24 cellular contexts compared by ENCODE assay signal in the genomic region with DNA sequence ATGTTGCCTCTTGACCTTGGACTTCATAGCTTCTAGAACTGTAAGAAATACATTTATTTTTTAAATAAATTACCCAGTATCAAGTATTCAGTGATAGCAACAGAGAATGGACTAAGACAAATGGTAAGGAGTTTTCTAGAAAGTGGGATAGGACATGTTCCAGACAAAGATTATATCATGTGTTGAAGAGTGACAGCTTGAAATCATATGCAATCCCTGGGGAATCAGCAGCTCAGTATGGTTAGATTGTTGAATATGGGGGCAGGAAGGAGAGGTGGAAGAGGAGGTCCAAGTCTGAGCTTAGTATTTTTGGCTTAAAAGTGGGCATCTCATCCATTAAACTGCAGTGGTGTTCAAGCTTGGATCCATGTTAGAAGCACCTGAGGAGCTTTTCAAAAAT.
"Had no signal": no experiment of that assay in that cellular context is flagged by ENCODE, and none has a peak within 500 bp of the region (broad histone marks: within the 10 kb centered on the region; RNA-seq: fewer than 3 reads in every experiment).

No MANE protein-coding gene starts in this region.

- H3K9me3 Mint-ChIP-seq: activated naive CD4-positive, alpha-beta T cell treated with anti-CD3 and anti-CD28 coated beads, Interleukin-2, amount 50 U/mL, for 72 hours; endodermal cell; mesothelial cell of epicardium; neural crest cell; stimulated activated naive CD8-positive, alpha-beta T cell treated with anti-CD3 and anti-CD28 coated beads, Interleukin-15, amount 100 ng/mL, for 72 hours had no signal

- H3K27ac ChIP-seq: epithelial cell of prostate, hepatocyte, prostate gland, right atrium auricular region, suprapubic skin, transverse colon, uterus, VCaP had no signal

- H3K4me2 ChIP-seq: hepatocyte had no signal

- H3K4me3 Mint-ChIP-seq: endodermal cell, mesothelial cell of epicardium, neural crest cell had no signal

- H3K9me3 ChIP-seq: prostate gland, right atrium auricular region, suprapubic skin, transverse colon, uterus had no signal

- DNase-seq: activated CD4-positive, alpha-beta T cell treated with anti-CD3 and anti-CD28 coated beads for 1 hour; activated CD4-positive, alpha-beta T cell treated with anti-CD3 and anti-CD28 coated beads, Interleukin-2, amount 50 U/mL, for 48 hours; activated CD8-positive, alpha-beta memory T cell treated with anti-CD3 and anti-CD28 coated beads, Interleukin-2, amount 50 U/mL, for 48 hours; activated gamma-delta T cell treated with Interleukin-2 at 50 U/mL for 16 hours; activated T-cell treated with anti-CD3 and anti-CD28 coated beads, Interleukin-2, amount 50 U/mL, for 48 hours; amniotic stem cell; endodermal cell; foreskin fibroblast; stimulated activated CD4-positive, alpha-beta T cell treated with anti-CD3 and anti-CD28 coated beads, Interleukin-2, amount 100 ng/mL, for 24 hours; stimulated activated naive CD8-positive, alpha-beta T cell treated with anti-CD3 and anti-CD28 coated beads, Interleukin-15, amount 100 ng/mL, for 72 hours; SW 1271; transverse colon; uterus had no signal

- H3K4me3 ChIP-seq: hepatocyte, lung, prostate gland, right atrium auricular region, suprapubic skin, transverse colon, uterus had no signal

- H3K79me2 ChIP-seq: hepatocyte had no signal

- H3K27ac Mint-ChIP-seq: endodermal cell, mesothelial cell of epicardium had no signal

- H3K36me3 ChIP-seq: prostate gland, right atrium auricular region, suprapubic skin, transverse colon, uterus had no signal

- H3K4me1 Mint-ChIP-seq: mesothelial cell of epicardium, neural crest cell had no signal

- H2AFZ ChIP-seq: hepatocyte had no signal

- H3K36me3 Mint-ChIP-seq: activated naive CD4-positive, alpha-beta T cell treated with anti-CD3 and anti-CD28 coated beads, Interleukin-2, amount 50 U/mL, for 72 hours; mesothelial cell of epicardium had no signal

- ATAC-seq: activated naive CD4-positive, alpha-beta T cell treated with anti-CD3 and anti-CD28 coated beads, Interleukin-2, amount 50 U/mL, for 72 hours; left lobe of liver; stimulated activated naive CD8-positive, alpha-beta T cell treated with anti-CD3 and anti-CD28 coated beads, Interleukin-15, amount 100 ng/mL, for 72 hours had no signal

- H3K4me1 ChIP-seq: prostate gland had no signal

- H3K27me3 ChIP-seq: hepatocyte, right atrium auricular region, suprapubic skin, transverse colon, uterus had no signal

- H3K27me3 Mint-ChIP-seq: stimulated activated naive CD8-positive, alpha-beta T cell treated with anti-CD3 and anti-CD28 coated beads, Interleukin-15, amount 100 ng/mL, for 72 hours had no signal
